Comparison of ENCODE assay signal across 1 cellular context in the genomic region with DNA sequence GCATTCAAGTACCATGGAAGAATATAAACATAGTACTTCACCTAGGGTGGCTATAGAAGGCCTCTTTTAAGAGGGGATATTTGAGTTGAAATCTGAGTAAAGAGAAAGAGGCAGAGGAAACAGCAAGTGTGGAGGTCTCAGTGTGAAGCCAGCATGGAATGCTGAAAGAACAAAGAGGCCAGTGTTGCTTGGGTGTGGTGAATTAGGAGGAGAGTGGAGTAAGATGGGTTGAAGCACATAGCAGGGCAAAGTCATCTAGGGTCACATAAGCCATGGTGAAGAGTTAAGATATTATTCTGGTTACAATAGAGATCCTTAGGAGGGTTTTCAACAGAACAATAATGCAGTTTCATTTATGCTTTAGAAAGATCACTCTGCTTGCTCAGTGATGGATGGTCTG.
A peak's percentile ranks its signal among the peaks of the same experiment; 100 is the strongest.
TF ChIP-seq lines count a peak whose summit lies in the region.

No MANE protein-coding gene starts in this region.

TF ChIP-seq in H1, 55 proteins besides CTCF, POLR2A, EP300 and RAD21:
- TF ChIP-seq HDAC2 (IDR thresholded peaks at IDR 0.05; ENCODE audit: borderline replicate concordance in 1 of 2, low read depth in 2 of 2, low read length in 2 of 2) (0 out of 4 replicates have a peak, but pooled peaks of 1 of the 2 experiments have one; percentile 35), TEAD4 (IDR thresholded peaks at IDR 0.05; ENCODE audit: low read depth, low read length) (peak; percentile 95), YY1 (IDR thresholded peaks at IDR 0.05; ENCODE audit: low read depth, low read length) (0 out of 2 replicates have a peak, but pooled peaks have one; percentile 35), RNF2 (IDR thresholded peaks at IDR 0.05; ENCODE audit: borderline replicate concordance, low read depth, low read length, missing control alignments, poor library complexity, severe bottlenecking) (no peak), RFX5 (IDR thresholded peaks at IDR 0.05; ENCODE audit: borderline replicate concordance, low read depth, low read length) (no peak)
